In the genomic region with DNA sequence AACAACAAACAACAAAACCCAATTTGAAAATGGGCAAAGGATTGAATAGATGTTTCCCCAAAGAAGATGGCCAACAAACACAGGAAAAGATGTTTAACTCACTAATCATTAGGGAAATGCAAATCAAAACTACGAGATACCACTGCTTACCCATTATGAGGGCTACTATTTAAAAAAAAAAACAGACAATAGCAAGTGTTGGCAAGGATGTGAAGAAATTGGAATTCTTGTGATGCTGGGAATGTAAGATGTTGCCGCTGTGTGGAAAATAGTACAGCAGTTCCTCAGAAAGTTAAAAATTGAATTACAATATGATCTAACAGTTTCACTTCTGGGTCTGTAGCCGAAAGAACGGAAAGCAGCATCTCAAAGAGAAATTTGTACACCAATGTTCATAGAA, we compare ENCODE assay signal across 14 cellular contexts.
"Had no signal": no experiment of that assay in that cellular context is flagged by ENCODE, and none has a peak within 500 bp of the region (broad histone marks: within the 10 kb centered on the region; RNA-seq: fewer than 3 reads in every experiment).

No MANE protein-coding gene starts in this region.

- H3K27ac Mint-ChIP-seq: nephron; stimulated activated naive CD8-positive, alpha-beta T cell treated with anti-CD3 and anti-CD28 coated beads, Interleukin-15, Interleukin-2, amounts not matched to agents 100 ng/mL and 50 ng/mL, for 24 hours had no signal

- H3K36me3 ChIP-seq: colonic mucosa, heart left ventricle, upper lobe of left lung had no signal

- H3K27me3 ChIP-seq: colonic mucosa, upper lobe of left lung had no signal

- H3K27me3 Mint-ChIP-seq: stimulated activated naive CD8-positive, alpha-beta T cell treated with anti-CD3 and anti-CD28 coated beads, Interleukin-15, Interleukin-2, amounts not matched to agents 100 ng/mL and 50 ng/mL, for 24 hours had no signal

- ATAC-seq: activated T-cell treated with anti-CD3 and anti-CD28 coated beads, Interleukin-2, amount 50 U/mL, for 4 hours; heart left ventricle; mucosa of descending colon had no signal

- H3K4me3 Mint-ChIP-seq: activated T-cell treated with anti-CD3 and anti-CD28 coated beads, Interleukin-2, amount 50 U/mL, for 4 hours; nephron; stimulated activated naive CD8-positive, alpha-beta T cell treated with anti-CD3 and anti-CD28 coated beads, Interleukin-15, Interleukin-2, amounts not matched to agents 100 ng/mL and 50 ng/mL, for 24 hours had no signal

- H3K27ac ChIP-seq: colonic mucosa, upper lobe of left lung had no signal

- H3K4me3 ChIP-seq: colonic mucosa, heart left ventricle, mucosa of descending colon, upper lobe of left lung had no signal

- H3K9me3 ChIP-seq: colonic mucosa, mucosa of descending colon had no signal

- DNase-seq: activated CD4-positive, alpha-beta T cell treated with anti-CD3 and anti-CD28 coated beads, Interleukin-2, amount 50 U/mL, for 48 hours; activated effector memory CD4-positive, alpha-beta T cell treated with anti-CD3 and anti-CD28 coated beads, Interleukin-2, amount 50 U/mL, for 16 hours; activated T-cell treated with anti-CD3 and anti-CD28 coated beads, Interleukin-2, amount 50 U/mL, for 4 hours; colonic mucosa; effector memory CD4-positive, alpha-beta T cell; heart left ventricle; mammary epithelial cell; mucosa of descending colon; occipital lobe; stimulated activated CD4-positive, alpha-beta T cell treated with anti-CD3 and anti-CD28 coated beads, Interleukin-2, amount 100 ng/mL, for 48 hours; T-helper 2 cell; upper lobe of left lung had no signal
